11 cellular contexts compared by ENCODE assay signal in the genomic region with DNA sequence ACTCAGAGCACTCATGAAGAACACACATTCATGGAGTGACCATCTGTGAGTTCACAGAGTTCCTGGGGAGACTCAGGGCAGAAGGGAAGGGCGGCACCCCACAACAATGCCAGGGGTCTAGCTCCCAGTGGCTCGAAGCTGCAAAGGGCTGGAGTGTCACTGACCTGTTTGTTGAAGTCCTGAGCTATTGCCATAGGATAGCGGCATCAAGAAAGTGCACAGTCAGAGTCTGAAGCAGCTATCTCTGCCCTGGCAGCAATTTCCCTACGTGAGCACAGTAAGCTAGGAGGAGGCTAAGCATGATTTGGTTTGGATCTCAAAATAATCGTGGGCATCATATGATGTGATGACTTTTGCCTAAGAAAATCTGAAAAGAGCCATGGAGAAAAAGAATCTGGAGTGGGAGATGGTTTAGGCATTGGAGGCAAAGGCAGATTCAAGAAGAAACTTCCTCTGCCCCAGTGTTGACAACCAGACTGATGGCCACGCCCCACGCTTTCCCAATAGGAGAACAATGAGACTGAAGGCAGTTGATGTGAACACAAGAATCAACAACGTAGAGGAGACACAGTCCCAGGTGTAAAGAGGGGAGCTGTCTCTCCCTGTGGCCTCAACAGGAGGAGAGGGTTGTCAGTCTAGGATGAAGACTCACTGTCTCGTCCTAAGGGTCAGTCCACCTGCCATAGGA.
DNase-seq lines count a peak whose midpoint lies in the region; ATAC-seq, FAIRE-seq and TF ChIP-seq lines count a peak whose summit lies in the region.
"Had no signal": no experiment of that assay in that cellular context is flagged by ENCODE, and none has a peak within 500 bp of the region (broad histone marks: within the 10 kb centered on the region; RNA-seq: fewer than 3 reads in every experiment).

No MANE protein-coding gene starts in this region.

- H3K9me3 ChIP-seq in breast epithelium, result no peaks in the 10 kb centered on the region
- H3K9me3 ChIP-seq in HepG2 (ENCODE audit: low read length), result no peaks in the 10 kb centered on the region

- H3K27me3 ChIP-seq in breast epithelium (no peaks in the 10 kb centered on the region), HepG2 (ENCODE audit: control insufficient read depth in 1 of 2, insufficient read depth in 2 of 2, low read length in 2 of 2) (no peaks in the 10 kb centered on the region)

- POLR2A ChIA-PET in HepG2 (lab: Yijun Ruan, JAX), result interaction anchor here (0.5 to 3.3 kb wide), 18 partner anchors 8 to 310 kb away, joined by 3 to 27 read pairs (median 6); a partner anchor contains a TSS

- peak overlapping the region; percentile 72 for H3K9ac ChIP-seq in HepG2 (ENCODE audit: insufficient read depth, low read depth, low read length)

- intact Hi-C loops in breast epithelium (cut with DNase I; ENCODE audit: low total_unique reads) (no loop called here), HepG2 (cut with micrococcal nuclease; ENCODE audit: unreplicated experiment) (loop anchor here (5.0 kb wide), 1 partner anchor 37 kb away; no protein-coding TSS in a partner anchor)

- peak; percentile 73 for FAIRE-seq in HepG2 (lab: Jason Lieb, UNC)
- FAIRE-seq: TTC549 had no signal

- no peak for TF ChIP-seq RAD21 in HepG2 (CRISPR knock-in tag; IDR thresholded peaks at IDR 0.05)

- no peaks in the 10 kb centered on the region for H3K36me3 ChIP-seq in breast epithelium
- H3K36me3 ChIP-seq in HepG2 (replicated peaks in 1 of 2; ENCODE audit: control insufficient read depth in 1 of 2, insufficient read depth in 2 of 2, low read length in 2 of 2), result no peaks in the 10 kb centered on the region

- H3K4me2 ChIP-seq in HepG2 (ENCODE audit: low read depth, low read length), result peak overlapping the region; percentile 93

- TSS peak; percentile 66 for BruUV-seq in HepG2 (replicated peaks; lab: Mats Ljungman, UMichigan)

- H3K4me1 ChIP-seq in breast epithelium, result peaks cover 0 to 7% of the 10 kb centered on the region in 2 donors
- H3K4me1 ChIP-seq in HepG2 (ENCODE audit: insufficient read depth, low read length), result peaks cover 100% of the 10 kb centered on the region

- CTCF ChIA-PET in HepG2 (lab: Yijun Ruan, JAX; ENCODE audit: low intra/inter-chr PET ratio, low total read pairs), result no interaction called here

- TF ChIP-seq POLR2A in breast epithelium (IDR thresholded peaks at IDR 0.05) (no peak), HepG2 (IDR thresholded peaks at IDR 0.05; ENCODE audit: insufficient read depth in 1 of 2, low read depth in 2 of 2, low read length in 2 of 2) (0 out of 4 replicates have a peak, but pooled peaks of 1 of the 2 experiments have one; percentile 14)

- TF ChIP-seq EP300 in HepG2 (IDR thresholded peaks at IDR 0.05; ENCODE audit: low read depth in 2 of 2, low read length in 2 of 2), result no peak; a peak in 1 of 4 replicates
- TF ChIP-seq EP300 in HepG2 (CRISPR knock-in tag; IDR thresholded peaks at IDR 0.05; ENCODE audit: borderline replicate concordance), result no peak

- peak overlapping the region; percentile 13 for H2AFZ ChIP-seq in HepG2 (ENCODE audit: low read length)

- in situ Hi-C loops in HepG2 (cut with HindIII; ENCODE audit: extremely low pct_ligation_motif_present, low pct_unique_long_range_greater_than_20kb), result no loop called here

- no peaks in the 10 kb centered on the region for H4K20me1 ChIP-seq in HepG2 (ENCODE audit: insufficient read depth, low read length)

- TF ChIP-seq CTCF in breast epithelium (IDR thresholded peaks at IDR 0.05) (no peak), HepG2 (CRISPR knock-in tag; IDR thresholded peaks at IDR 0.05) (no peak)

- H3K27ac ChIP-seq in breast epithelium (peak overlapping the region; percentile 87 to 90), HepG2 (ENCODE audit: extremely low read length, insufficient read depth, low read length) (peak overlapping the region; percentile 88), substantia nigra (ENCODE audit: low read depth, low read length, poor library complexity, severe bottlenecking) (peak overlapping the region; percentile 89)

- H3K4me3 ChIP-seq in breast epithelium, result no peak overlapping the region
- H3K4me3 ChIP-seq in HepG2 (replicated peaks in 1 of 3; ENCODE audit: insufficient read depth in 1 of 3, low read depth in 2 of 3, low read length in 3 of 3), result peak overlapping the region; percentile 29 to 64 (median 30)

- 2% methylated on average over 8 of the region's 9 CpGs for WGBS in HepG2 (ENCODE audit: low lambda C conversion rate)

- DNase-seq in NCI-H510A (lab: John Stamatoyannopoulos, UW) (peak; percentile 92), breast epithelium (ENCODE audit: low spot score in 2 of 2) (no peak), HepG2 (ENCODE audit: low spot score) (peak; percentile 80), substantia nigra (lab: John Stamatoyannopoulos, UW) (peak in 4 of 49 donors; percentile 8 to 41 (median 25)), NCI-H2107 treated with DMSO at 0.1 percent for 48 hours (lab: John Stamatoyannopoulos, UW; ENCODE audit: unreplicated experiment) (no peak)
- DNase-seq in stimulated activated CD4-positive, alpha-beta T cell treated with anti-CD3 and anti-CD28 coated beads, Interleukin-4, amount 100 ng/mL, for 1 hour, result no peak
- DNase-seq in stimulated activated CD4-positive, alpha-beta T cell treated with anti-CD3 and anti-CD28 coated beads, Interleukin-12 subunit alpha, Interleukin-12 subunit beta, amount 100 ng/mL, for 4 hours, result no peak
- DNase-seq: activated effector memory CD4-positive, alpha-beta T cell treated with Interleukin-2 at 50 U/mL for 16 hours; NCI-H2227 treated with DMSO at 0.1 percent for 48 hours had no signal

- no peaks in the 10 kb centered on the region for H3K79me2 ChIP-seq in HepG2 (ENCODE audit: insufficient read depth, low read length)

- ATAC-seq in HepG2 (peak; percentile 33), GM21515 (IDR thresholded peaks at IDR 0.05; ENCODE audit: unreplicated experiment) (no peak)

TF ChIP-seq in HepG2, 621 proteins besides CTCF, POLR2A, EP300 and RAD21 (continues in another document):
- 0 out of 2 replicates have a peak, but pooled peaks have one; percentile 12 for TF ChIP-seq NFYB (CRISPR knock-in tag; IDR thresholded peaks at IDR 0.05)
- TF ChIP-seq PTBP1 (IDR thresholded peaks at IDR 0.05; ENCODE audit: low read depth, low read length, poor library complexity, severe bottlenecking), result no peak
- 0 out of 2 replicates have a peak, but pooled peaks have one; percentile 13 for TF ChIP-seq ELF1 (CRISPR knock-in tag; IDR thresholded peaks at IDR 0.05)
- TF ChIP-seq HNRNPLL (IDR thresholded peaks at IDR 0.05; ENCODE audit: low read depth, low read length, poor library complexity, severe bottlenecking), result no peak
- TF ChIP-seq SIN3B (IDR thresholded peaks at IDR 0.05; ENCODE audit: low read length), result no peak
- no peak for TF ChIP-seq FOXA1 (IDR thresholded peaks at IDR 0.05)
- peak; percentile 90 for TF ChIP-seq FOXA1 (CRISPR knock-in tag; IDR thresholded peaks at IDR 0.05)
- TF ChIP-seq, protein P1, sequence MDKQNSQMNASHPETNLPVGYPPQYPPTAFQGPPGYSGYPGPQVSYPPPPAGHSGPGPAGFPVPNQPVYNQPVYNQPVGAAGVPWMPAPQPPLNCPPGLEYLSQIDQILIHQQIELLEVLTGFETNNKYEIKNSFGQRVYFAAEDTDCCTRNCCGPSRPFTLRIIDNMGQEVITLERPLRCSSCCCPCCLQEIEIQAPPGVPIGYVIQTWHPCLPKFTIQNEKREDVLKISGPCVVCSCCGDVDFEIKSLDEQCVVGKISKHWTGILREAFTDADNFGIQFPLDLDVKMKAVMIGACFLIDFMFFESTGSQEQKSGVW (CRISPR knock-in tag; IDR thresholded peaks at IDR 0.05; ENCODE audit: borderline replicate concordance), result no peak
- TF ChIP-seq ZNF143 (CRISPR knock-in tag; IDR thresholded peaks at IDR 0.05), result peak; percentile 13; the same call in 1 of the 2 replicates
- 0 out of 2 replicates have a peak, but pooled peaks have one; percentile 15 for TF ChIP-seq ETV5 (CRISPR knock-in tag; IDR thresholded peaks at IDR 0.05; ENCODE audit: borderline replicate concordance)
- 0 out of 2 replicates have a peak, but pooled peaks have one; percentile 28 for TF ChIP-seq MAFF (IDR thresholded peaks at IDR 0.05; ENCODE audit: low read depth, low read length)
- TF ChIP-seq, protein P2, sequence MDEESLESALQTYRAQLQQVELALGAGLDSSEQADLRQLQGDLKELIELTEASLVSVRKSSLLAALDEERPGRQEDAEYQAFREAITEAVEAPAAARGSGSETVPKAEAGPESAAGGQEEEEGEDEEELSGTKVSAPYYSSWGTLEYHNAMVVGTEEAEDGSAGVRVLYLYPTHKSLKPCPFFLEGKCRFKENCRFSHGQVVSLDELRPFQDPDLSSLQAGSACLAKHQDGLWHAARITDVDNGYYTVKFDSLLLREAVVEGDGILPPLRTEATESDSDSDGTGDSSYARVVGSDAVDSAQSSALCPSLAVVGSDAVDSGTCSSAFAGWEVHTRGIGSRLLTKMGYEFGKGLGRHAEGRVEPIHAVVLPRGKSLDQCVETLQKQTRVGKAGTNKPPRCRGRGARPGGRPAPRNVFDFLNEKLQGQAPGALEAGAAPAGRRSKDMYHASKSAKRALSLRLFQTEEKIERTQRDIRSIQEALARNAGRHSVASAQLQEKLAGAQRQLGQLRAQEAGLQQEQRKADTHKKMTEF (CRISPR knock-in tag; IDR thresholded peaks at IDR 0.05), result no peak
- TF ChIP-seq YEATS2 (CRISPR knock-in tag; IDR thresholded peaks at IDR 0.05; ENCODE audit: borderline replicate concordance), result no peak
- peak; percentile 83 for TF ChIP-seq CEBPG (CRISPR knock-in tag; IDR thresholded peaks at IDR 0.05)
- 0 out of 2 replicates have a peak, but pooled peaks have one; percentile 48 for TF ChIP-seq ZNF878 (CRISPR knock-in tag; IDR thresholded peaks at IDR 0.05)
- 0 out of 2 replicates have a peak, but pooled peaks have one; percentile 29 for TF ChIP-seq ZMAT3 (CRISPR knock-in tag; conservative IDR thresholded peaks at IDR 0.05)
- TF ChIP-seq SP5 (CRISPR knock-in tag; IDR thresholded peaks at IDR 0.05; ENCODE audit: borderline replicate concordance, low read depth), result peak; percentile 94
- 0 out of 2 replicates have a peak, but pooled peaks have one; percentile 36 for TF ChIP-seq GATA4 (IDR thresholded peaks at IDR 0.05; ENCODE audit: borderline replicate concordance, low read depth)
- peak; percentile 12; the same call in 1 of the 2 replicates for TF ChIP-seq ZNF547 (CRISPR knock-in tag; IDR thresholded peaks at IDR 0.05)
- TF ChIP-seq, protein P3, sequence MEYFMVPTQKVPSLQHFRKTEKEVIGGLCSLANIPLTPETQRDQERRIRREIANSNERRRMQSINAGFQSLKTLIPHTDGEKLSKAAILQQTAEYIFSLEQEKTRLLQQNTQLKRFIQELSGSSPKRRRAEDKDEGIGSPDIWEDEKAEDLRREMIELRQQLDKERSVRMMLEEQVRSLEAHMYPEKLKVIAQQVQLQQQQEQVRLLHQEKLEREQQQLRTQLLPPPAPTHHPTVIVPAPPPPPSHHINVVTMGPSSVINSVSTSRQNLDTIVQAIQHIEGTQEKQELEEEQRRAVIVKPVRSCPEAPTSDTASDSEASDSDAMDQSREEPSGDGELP (IDR thresholded peaks at IDR 0.05; ENCODE audit: borderline replicate concordance, low read depth), result peak; percentile 48; the same call in 1 of the 2 replicates
- TF ChIP-seq ZNF331 (CRISPR knock-in tag; IDR thresholded peaks at IDR 0.05), result no peak

Comparison
In these comparisons a context has a peak if more than half of its experiments do, and no peak if none do; other contexts are left out.
1. DNase-seq: peak in NCI-H510A (single experiment) and HepG2 (single experiment); none in breast epithelium (0 of 2), stimulated activated CD4-positive, alpha-beta T cell treated with anti-CD3 and anti-CD28 coated beads, Interleukin-4, amount 100 ng/mL, for 1 hour (single experiment), NCI-H2107 treated with DMSO at 0.1 percent for 48 hours (single experiment) and stimulated activated CD4-positive, alpha-beta T cell treated with anti-CD3 and anti-CD28 coated beads, Interleukin-12 subunit alpha, Interleukin-12 subunit beta, amount 100 ng/mL, for 4 hours (single experiment).
2. H3K4me3 ChIP-seq: peak in HepG2 (3 of 3); none in breast epithelium (0 of 3).
3. Peak in every context shown above with its lines, with median percentiles within 50 percentile points of each other: H3K27ac ChIP-seq.